In the genomic region with DNA sequence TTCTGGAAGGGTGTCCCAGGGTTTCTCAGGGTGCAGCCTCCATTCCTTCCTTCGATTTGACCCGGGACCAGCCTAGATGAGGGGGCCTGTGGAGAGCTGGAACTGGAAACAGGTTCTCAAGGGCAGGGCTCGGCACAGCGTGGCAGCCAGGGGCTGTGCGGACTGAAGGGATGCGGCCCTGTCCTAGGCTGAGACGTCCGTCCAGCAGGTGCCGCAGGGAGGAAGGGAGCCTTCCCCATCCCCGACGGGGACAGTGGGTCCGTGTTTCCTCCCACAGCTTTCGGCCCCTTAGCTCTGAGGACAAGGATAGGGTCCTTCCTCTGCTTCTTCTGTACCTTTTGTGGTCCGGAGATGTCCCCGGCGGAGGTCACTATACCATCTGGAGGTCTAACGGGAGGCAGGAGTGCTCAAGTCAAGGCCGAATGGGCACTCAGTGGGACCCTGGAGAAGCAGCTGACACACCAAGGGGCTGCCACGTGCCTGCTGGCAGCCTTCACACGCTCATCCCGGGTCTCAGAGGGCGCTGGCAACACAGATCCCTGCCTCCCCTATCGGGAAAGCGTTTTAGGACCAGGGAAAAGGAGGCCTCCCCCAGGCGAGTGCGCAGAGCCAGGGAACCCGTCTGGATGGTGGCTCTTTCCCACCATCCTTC, we compare ENCODE assay signal across 8 cellular contexts. TPM values are rescaled to one million over a fixed set of nuclear protein-coding genes. Genes with fewer than 3 reads are reported as not detected.
DNase-seq lines count a peak whose midpoint lies in the region; ATAC-seq and TF ChIP-seq lines count a peak whose summit lies in the region.

No MANE protein-coding gene starts in this region.

- no peaks in the 10 kb centered on the region for H3K9me3 ChIP-seq in fibroblast of lung (ENCODE audit: control insufficient read depth, insufficient read depth, low read depth, low read length)

- TF ChIP-seq CTCF in activated CD8-positive, alpha-beta T cell treated with anti-CD3 and anti-CD28 coated beads for 36 hours (IDR thresholded peaks at IDR 0.05) = no peak
- TF ChIP-seq CTCF in fibroblast of lung (conservative IDR thresholded peaks at IDR 0.05 in 1 of 2, IDR thresholded peaks at IDR 0.05 in 1 of 2; ENCODE audit: low read depth in 1 of 2, low read length in 2 of 2) = no peak

- no peaks in the 10 kb centered on the region for H3K27me3 Mint-ChIP-seq in activated CD8-positive, alpha-beta T cell treated with anti-CD3 and anti-CD28 coated beads for 36 hours

- H3K27me3 ChIP-seq in fibroblast of lung (ENCODE audit: control insufficient read depth, insufficient read depth, low read length) = no peaks in the 10 kb centered on the region

- H3K36me3 ChIP-seq in fibroblast of lung (ENCODE audit: control insufficient read depth, insufficient read depth, low read length) = peaks cover 10% of the 10 kb centered on the region

- peaks cover 53% of the 10 kb centered on the region for H3K36me3 Mint-ChIP-seq in activated CD8-positive, alpha-beta T cell treated with anti-CD3 and anti-CD28 coated beads for 36 hours (ENCODE audit: low read depth)

- H3K4me2 ChIP-seq in fibroblast of lung (ENCODE audit: extremely low read depth, insufficient read depth, low read length) = peak overlapping the region; percentile 68

- ATAC-seq in activated CD8-positive, alpha-beta T cell treated with anti-CD3 and anti-CD28 coated beads for 36 hours = no peak
- ATAC-seq in GM19328 (IDR thresholded peaks at IDR 0.05; ENCODE audit: unreplicated experiment) = no peak

- H3K9ac ChIP-seq in fibroblast of lung (ENCODE audit: insufficient read depth, low read length) = no peak overlapping the region

- H3K27ac Mint-ChIP-seq in activated CD8-positive, alpha-beta T cell treated with anti-CD3 and anti-CD28 coated beads for 36 hours = peak overlapping the region; percentile 99

- H3K4me3 Mint-ChIP-seq in activated CD8-positive, alpha-beta T cell treated with anti-CD3 and anti-CD28 coated beads for 36 hours = peak overlapping the region; percentile 92

- peak overlapping the region in 1 of 4 experiments; percentile 20 for H3K4me3 ChIP-seq in fibroblast of lung (replicated peaks in 1 of 4; ENCODE audit: control extremely low read depth in 1 of 4, insufficient read depth in 1 of 4, low read depth in 3 of 4, low read length in 4 of 4)

- no peaks in the 10 kb centered on the region for H3K79me2 ChIP-seq in fibroblast of lung (ENCODE audit: control insufficient read depth, insufficient read depth, low read length)

- CTCF ChIA-PET in activated CD8-positive, alpha-beta T cell treated with anti-CD3 and anti-CD28 coated beads for 36 hours (lab: Charles Lee) = interaction anchor here (0.7 to 3.6 kb wide), 22 partner anchors 9 to 222 kb away, joined by 3 to 18 read pairs (median 4); a partner anchor contains a TSS

- H3K4me1 Mint-ChIP-seq in activated CD8-positive, alpha-beta T cell treated with anti-CD3 and anti-CD28 coated beads for 36 hours (ENCODE audit: low read depth) = peaks cover 43% of the 10 kb centered on the region

- DNase-seq in ELF-1 (ENCODE audit: low read depth, low spot score) (peak; percentile 62), LoVo (ENCODE audit: low spot score) (peak; percentile 32), fibroblast of lung (ENCODE audit: low read depth in 2 of 2) (no peak), posterior vena cava (ENCODE audit: low spot score) (peak; percentile 88), cerebellar nuclear complex (lab: John Stamatoyannopoulos, UW) (no peak)
- DNase-seq in activated CD8-positive, alpha-beta T cell treated with anti-CD3 and anti-CD28 coated beads for 36 hours = peak; percentile 57
- no peak for DNase-seq in stimulated activated naive CD4-positive, alpha-beta T cell treated with Interleukin-2 at 50 U/mL for 16 hours (lab: John Stamatoyannopoulos, UW)

- no peaks in the 10 kb centered on the region for H3K9me3 Mint-ChIP-seq in activated CD8-positive, alpha-beta T cell treated with anti-CD3 and anti-CD28 coated beads for 36 hours

- no peak overlapping the region for H3K27ac ChIP-seq in fibroblast of lung (ENCODE audit: insufficient read depth, low read length)

- intact Hi-C loops in activated CD8-positive, alpha-beta T cell treated with anti-CD3 and anti-CD28 coated beads for 36 hours (cut with micrococcal nuclease) = loop anchor here (5.0 kb wide), 1 partner anchor 77 kb away; no protein-coding TSS in a partner anchor
- intact Hi-C loops in posterior vena cava (cut with DNase I) = no loop called here

- H2AFZ ChIP-seq in fibroblast of lung (ENCODE audit: low read length) = peak overlapping the region; percentile 58

- peaks cover 15% of the 10 kb centered on the region for H3K4me1 ChIP-seq in fibroblast of lung (ENCODE audit: control insufficient read depth, extremely low read depth, insufficient read depth, low read length)

- POLR2A ChIA-PET in activated CD8-positive, alpha-beta T cell treated with anti-CD3 and anti-CD28 coated beads for 36 hours (lab: Charles Lee) = interaction anchor here (0.6 to 8.1 kb wide), 24 partner anchors 10 to 234 kb away, joined by 3 to 114 read pairs (median 4); a partner anchor contains a TSS

- H4K20me1 ChIP-seq in fibroblast of lung (ENCODE audit: control insufficient read depth, extremely low read depth, insufficient read depth, low read length) = no peaks in the 10 kb centered on the region

RNA-seq across cellular contexts. Expression of a gene that starts 49.9 kb away (rescaled TPM):
- 10 to 100 TPM; 55.3 to 55.9 TPM for total RNA-seq in activated CD8-positive, alpha-beta T cell treated with anti-CD3 and anti-CD28 coated beads for 36 hours
- total RNA-seq in fibroblast of lung = 7.4 and 12.9 TPM in 2 replicates
- polyA plus RNA-seq in fibroblast of lung = 6.7 and 6.8 TPM in 2 replicates
- 8.8 and 10.5 TPM in 2 replicates for polyA plus RNA-seq in fibroblast of lung (2012)
- 17.6 and 22.8 TPM in 2 replicates for polyA minus RNA-seq in fibroblast of lung (ENCODE audit: low replicate concordance)
- total RNA-seq in posterior vena cava = 10 to 100 TPM; 25.8 to 26.0 TPM

RNA-seq across cellular contexts. Expression of a gene that starts 50.1 kb away (rescaled TPM):
- 10 to 100 TPM; 44.5 to 51.7 TPM for total RNA-seq in activated CD8-positive, alpha-beta T cell treated with anti-CD3 and anti-CD28 coated beads for 36 hours
- total RNA-seq in fibroblast of lung = 39.8 TPM in 2 replicates
- 88.6 and 92.6 TPM in 2 replicates for polyA plus RNA-seq in fibroblast of lung
- 49.4 and 59.3 TPM in 2 replicates for polyA plus RNA-seq in fibroblast of lung (2012)
- polyA minus RNA-seq in fibroblast of lung (ENCODE audit: low replicate concordance) = 3.4 and 7.2 TPM in 2 replicates
- 10 to 100 TPM; 31.3 to 40.0 TPM for total RNA-seq in posterior vena cava

Comparison
In these comparisons a context has a peak if more than half of its experiments do, and no peak if none do; other contexts are left out.
1. DNase-seq: peak in ELF-1 (single experiment), LoVo (single experiment), activated CD8-positive, alpha-beta T cell treated with anti-CD3 and anti-CD28 coated beads for 36 hours (single experiment) and posterior vena cava (single experiment); none in fibroblast of lung (0 of 2), cerebellar nuclear complex (0 of 2) and stimulated activated naive CD4-positive, alpha-beta T cell treated with Interleukin-2 at 50 U/mL for 16 hours (single experiment).